17 cellular contexts compared by ENCODE assay signal in genomic region chr14:102630405-102630804, GRCh38. TPM values are rescaled to one million over a fixed set of nuclear protein-coding genes. Genes with fewer than 3 reads are reported as not detected.
DNase-seq lines count a peak whose midpoint lies in the region; ATAC-seq and TF ChIP-seq lines count a peak whose summit lies in the region.
"Had no signal": no experiment of that assay in that cellular context is flagged by ENCODE, and none has a peak within 500 bp of the region (broad histone marks: within the 10 kb centered on the region; RNA-seq: fewer than 3 reads in every experiment).

No MANE protein-coding gene starts in this region.

- no peak for ATAC-seq in HG03108 (IDR thresholded peaks at IDR 0.05; ENCODE audit: unreplicated experiment)
- no peak for ATAC-seq in effector memory CD8-positive, alpha-beta T cell (replicated peaks)
- ATAC-seq in CD4-positive, alpha-beta T cell (ENCODE audit: poor library complexity) = no peak
- ATAC-seq: esophagus mucosa, SK-N-SH treated with all-trans-retinoic acid at 6 μM for 48 hours had no signal

- intact Hi-C loops in Caco-2 (cut with micrococcal nuclease; ENCODE audit: unreplicated experiment) = no loop called here
- intact Hi-C loops in spleen (cut with DNase I; ENCODE audit: low total_unique reads) = no loop called here
- intact Hi-C loops in CD4-positive, alpha-beta T cell (cut with DNase I, micrococcal nuclease) = no loop called here

- CTCF ChIA-PET in Caco-2 (lab: Charles Lee) = interaction anchor here (0.6 kb wide), 1 partner anchor 106 kb away, joined by 3 read pairs; no protein-coding TSS in a partner anchor
- CTCF ChIA-PET in CD4-positive, alpha-beta T cell (lab: Charles Lee) = no interaction called here

- H3K4me3 ChIP-seq in Caco-2 (ENCODE audit: low read depth, low read length) (no peak overlapping the region), endodermal cell (ENCODE audit: low read length) (no peak overlapping the region), spleen (no peak overlapping the region)
- H3K4me3 ChIP-seq: lower lobe of right lung, testis had no signal

- H3K9me3 Mint-ChIP-seq in Caco-2 (ENCODE audit: unreplicated experiment) (no peaks in the 10 kb centered on the region), IgD-negative memory B cell (no peaks in the 10 kb centered on the region), endodermal cell (no peaks in the 10 kb centered on the region), nephron progenitor cell (peaks cover 3% of the 10 kb centered on the region)
- H3K9me3 Mint-ChIP-seq in effector memory CD8-positive, alpha-beta T cell = no peaks in the 10 kb centered on the region
- H3K9me3 Mint-ChIP-seq in CD4-positive, alpha-beta T cell = no peaks in the 10 kb centered on the region
- H3K9me3 Mint-ChIP-seq: natural killer cell had no signal

- POLR2A ChIA-PET in Caco-2 (lab: Charles Lee) = no interaction called here
- POLR2A ChIA-PET in CD4-positive, alpha-beta T cell (lab: Charles Lee) = no interaction called here

- 77 to 89% methylated on average over 3 to 5 of the region's 5 CpGs for WGBS in endodermal cell (ENCODE audit: insufficient coverage in 1 of 2, insufficient read length in 1 of 2), 2 experiments
- 79 to 87% (median 87%) methylated on average over 5 of the region's 5 CpGs for WGBS in spleen, 5 donors

- no peaks in the 10 kb centered on the region for H3K27me3 Mint-ChIP-seq in Caco-2 (ENCODE audit: insufficient read depth, unreplicated experiment)
- no peaks in the 10 kb centered on the region for H3K27me3 Mint-ChIP-seq in IgD-negative memory B cell
- H3K27me3 Mint-ChIP-seq in endodermal cell (ENCODE audit: insufficient read depth) = no peaks in the 10 kb centered on the region
- peaks cover 4% of the 10 kb centered on the region for H3K27me3 Mint-ChIP-seq in nephron progenitor cell (ENCODE audit: low read depth, poor library complexity)
- no peaks in the 10 kb centered on the region for H3K27me3 Mint-ChIP-seq in effector memory CD8-positive, alpha-beta T cell
- H3K27me3 Mint-ChIP-seq in CD4-positive, alpha-beta T cell = no peaks in the 10 kb centered on the region

- H3K27ac ChIP-seq in endodermal cell (ENCODE audit: low read depth, low read length) = peak overlapping the region; percentile 25
- H3K27ac ChIP-seq in spleen = peak overlapping the region in 4 of 8 donors; percentile 47 to 76 (median 69)
- no peak overlapping the region for H3K27ac ChIP-seq in CD4-positive, alpha-beta T cell (ENCODE audit: low read depth, low read length)
- H3K27ac ChIP-seq: lower lobe of right lung, testis had no signal

- H3K9me3 ChIP-seq in Caco-2 (no peaks in the 10 kb centered on the region), endodermal cell (ENCODE audit: control insufficient read depth, low read length) (no peaks in the 10 kb centered on the region), spleen (no peaks in the 10 kb centered on the region)
- H3K9me3 ChIP-seq in CD4-positive, alpha-beta T cell (ENCODE audit: control insufficient read depth, low read length) = no peaks in the 10 kb centered on the region
- H3K9me3 ChIP-seq: lower lobe of right lung, testis had no signal

- H3K36me3 Mint-ChIP-seq in Caco-2 (ENCODE audit: insufficient read depth, unreplicated experiment) (peaks cover 17% of the 10 kb centered on the region), IgD-negative memory B cell (peaks cover 2% of the 10 kb centered on the region), endodermal cell (ENCODE audit: low read depth) (peaks cover 7% of the 10 kb centered on the region), nephron progenitor cell (ENCODE audit: low read depth) (peaks cover 17% of the 10 kb centered on the region)
- H3K36me3 Mint-ChIP-seq in effector memory CD8-positive, alpha-beta T cell (ENCODE audit: insufficient read depth) = peaks cover 9% of the 10 kb centered on the region
- peaks cover 11% of the 10 kb centered on the region for H3K36me3 Mint-ChIP-seq in CD4-positive, alpha-beta T cell (ENCODE audit: low read depth)
- H3K36me3 Mint-ChIP-seq: natural killer cell had no signal

- H3K4me1 Mint-ChIP-seq in Caco-2 (ENCODE audit: low read depth, unreplicated experiment) (peaks cover 22% of the 10 kb centered on the region), IgD-negative memory B cell (peaks cover 28 to 38% (median 30%) of the 10 kb centered on the region in 3 donors), endodermal cell (peaks cover 22% of the 10 kb centered on the region), nephron progenitor cell (peaks cover 66% of the 10 kb centered on the region)
- peaks cover 16 to 21% of the 10 kb centered on the region in 2 donors for H3K4me1 Mint-ChIP-seq in effector memory CD8-positive, alpha-beta T cell (ENCODE audit: low read depth in 2 of 2)
- H3K4me1 Mint-ChIP-seq in CD4-positive, alpha-beta T cell (ENCODE audit: low read depth) = peaks cover 52% of the 10 kb centered on the region

- no peak overlapping the region for H3K4me3 Mint-ChIP-seq in Caco-2 (ENCODE audit: unreplicated experiment)
- H3K4me3 Mint-ChIP-seq in IgD-negative memory B cell = no peak overlapping the region
- H3K4me3 Mint-ChIP-seq in endodermal cell = no peak overlapping the region
- H3K4me3 Mint-ChIP-seq in nephron progenitor cell = peak overlapping the region; percentile 59
- H3K4me3 Mint-ChIP-seq in effector memory CD8-positive, alpha-beta T cell = no peak overlapping the region
- no peak overlapping the region for H3K4me3 Mint-ChIP-seq in CD4-positive, alpha-beta T cell
- H3K4me3 Mint-ChIP-seq: natural killer cell had no signal

- H3K27me3 ChIP-seq in Caco-2 (replicated peaks; ENCODE audit: control insufficient read depth, insufficient read depth, low read length) = no peaks in the 10 kb centered on the region
- no peaks in the 10 kb centered on the region for H3K27me3 ChIP-seq in endodermal cell (ENCODE audit: control insufficient read depth, insufficient read depth, low read length, poor library complexity, severe bottlenecking)
- no peaks in the 10 kb centered on the region for H3K27me3 ChIP-seq in spleen (replicated peaks in 1 of 7)
- no peaks in the 10 kb centered on the region for H3K27me3 ChIP-seq in CD4-positive, alpha-beta T cell (ENCODE audit: control insufficient read depth, insufficient read depth, low read length)
- H3K27me3 ChIP-seq: testis had no signal

- TF ChIP-seq POLR2A in spleen (IDR thresholded peaks at IDR 0.05) = no peak

- H3K36me3 ChIP-seq in Caco-2 (ENCODE audit: control insufficient read depth, insufficient read depth, low read length) = no peaks in the 10 kb centered on the region; the same call in 1 of the 2 replicates
- H3K36me3 ChIP-seq in endodermal cell (ENCODE audit: control insufficient read depth, insufficient read depth, low read length) = no peaks in the 10 kb centered on the region
- H3K36me3 ChIP-seq in spleen = peaks cover 0 to 13% (median 0%) of the 10 kb centered on the region in 6 donors
- H3K36me3 ChIP-seq: lower lobe of right lung had no signal

- BruUV-seq in Caco-2 (replicated peaks; lab: Mats Ljungman, UMichigan) = no TSS peak

- peak; percentile 25 to 43 for DNase-seq in Caco-2
- no peak for DNase-seq in endodermal cell
- DNase-seq in nephron progenitor cell = no peak
- DNase-seq in spleen = no peak
- DNase-seq in effector memory CD8-positive, alpha-beta T cell = no peak
- no peak for DNase-seq in CD4-positive, alpha-beta T cell
- DNase-seq: activated CD4-positive, alpha-beta T cell treated with anti-CD3 and anti-CD28 coated beads for 48 hours; activated effector memory CD4-positive, alpha-beta T cell treated with Interleukin-2 at 50 U/mL for 16 hours; DMS153; lower lobe of right lung; natural killer cell; NCI-H2081; testis had no signal

- no peak for TF ChIP-seq CTCF in Caco-2 (IDR thresholded peaks at IDR 0.05; ENCODE audit: insufficient read depth in 1 of 2, low read depth in 1 of 2, low read length in 1 of 2, severe bottlenecking in 1 of 2, unreplicated experiment in 1 of 2)
- no peak for TF ChIP-seq CTCF in endodermal cell (conservative IDR thresholded peaks at IDR 0.05)
- TF ChIP-seq CTCF in nephron progenitor cell (IDR thresholded peaks at IDR 0.05) = no peak
- TF ChIP-seq CTCF in spleen (IDR thresholded peaks at IDR 0.05 in 8 of 11, conservative IDR thresholded peaks at IDR 0.05 in 3 of 11) = no peak
- TF ChIP-seq CTCF in CD4-positive, alpha-beta T cell (IDR thresholded peaks at IDR 0.05) = no peak

- H3K4me1 ChIP-seq in Caco-2 (peaks cover 19% of the 10 kb centered on the region; the same call in 1 of the 2 replicates), endodermal cell (ENCODE audit: control insufficient read depth, insufficient read depth, low read length) (peaks cover 7% of the 10 kb centered on the region), spleen (peaks cover 3 to 73% (median 26%) of the 10 kb centered on the region in 6 donors)
- H3K4me1 ChIP-seq: testis had no signal

- H3K27ac Mint-ChIP-seq in Caco-2 (ENCODE audit: unreplicated experiment) (peak overlapping the region; percentile 39), IgD-negative memory B cell (peak overlapping the region in 2 of 3 donors; percentile 11 to 40), endodermal cell (peak overlapping the region; percentile 53), nephron progenitor cell (peak overlapping the region; percentile 95)
- H3K27ac Mint-ChIP-seq in effector memory CD8-positive, alpha-beta T cell = no peak overlapping the region
- no peak overlapping the region for H3K27ac Mint-ChIP-seq in CD4-positive, alpha-beta T cell

- H3K9ac ChIP-seq in endodermal cell (ENCODE audit: extremely low read depth, low read length, poor library complexity, severe bottlenecking) = no peak overlapping the region

RNA-seq across cellular contexts. Expression of gene RCOR1, which starts 38.0 kb away (rescaled TPM):
- total RNA-seq in Caco-2 (2022) (31.0 and 33.6 TPM in 2 replicates), endodermal cell (10 to 100 TPM; 30.3 to 31.5 TPM), spleen (10 to 100 TPM; 17.0 to 30.6 (median 21.9) TPM)
- polyA plus RNA-seq in IgD-negative memory B cell (1.2 TPM), spleen (1 to 10 TPM; 3.7 to 5.8 (median 3.8) TPM)
- 23.8 TPM for polyA plus RNA-seq in endodermal cell (2013, experiment 1 of 2)
- 24.8 TPM for polyA plus RNA-seq in endodermal cell (2013, experiment 2 of 2)
- 10 to 100 TPM; 20.5 to 23.1 TPM for total RNA-seq in CD4-positive, alpha-beta T cell

Comparison
In these comparisons a context has a peak if more than half of its experiments do, and no peak if none do; other contexts are left out.
1. DNase-seq: peak in Caco-2 (2 of 2); none in endodermal cell (single experiment), nephron progenitor cell (single experiment), spleen (single experiment), effector memory CD8-positive, alpha-beta T cell (0 of 3) and CD4-positive, alpha-beta T cell (0 of 10).
2. H3K27ac Mint-ChIP-seq: peak in Caco-2 (single experiment), IgD-negative memory B cell (2 of 3), endodermal cell (single experiment) and nephron progenitor cell (single experiment); none in effector memory CD8-positive, alpha-beta T cell (0 of 2) and CD4-positive, alpha-beta T cell (single experiment).